Comparison of ENCODE assay signal across 15 cellular contexts in genomic region chr4:39544580-39545315, GRCh38. TPM values are rescaled to one million over a fixed set of nuclear protein-coding genes. Genes with fewer than 3 reads are reported as not detected.
DNase-seq lines count a peak whose midpoint lies in the region; ATAC-seq and TF ChIP-seq lines count a peak whose summit lies in the region.
"Had no signal": no experiment of that assay in that cellular context is flagged by ENCODE, and none has a peak within 500 bp of the region (broad histone marks: within the 10 kb centered on the region; RNA-seq: fewer than 3 reads in every experiment).

No MANE protein-coding gene starts in this region.

- no peak for ATAC-seq in HG02852 (IDR thresholded peaks at IDR 0.05; ENCODE audit: unreplicated experiment)
- no peak for ATAC-seq in GM19452 (IDR thresholded peaks at IDR 0.05; ENCODE audit: unreplicated experiment)

- no peak for TF ChIP-seq POLR2A in erythroblast (IDR thresholded peaks at IDR 0.05; ENCODE audit: low read length)

- no peak for TF ChIP-seq CTCF in astrocyte of the spinal cord (IDR thresholded peaks at IDR 0.05; ENCODE audit: low read depth, low read length)

- peak; percentile 45 for DNase-seq in GM03348 (ENCODE audit: low spot score)
- DNase-seq in NCI-H2081 treated with DMSO at 0.1 percent for 48 hours (lab: John Stamatoyannopoulos, UW): peak; percentile 31
- peak; percentile 18 for DNase-seq in astrocyte of the spinal cord (ENCODE audit: low read depth, low spot score)
- peak; percentile 80 for DNase-seq in pons (ENCODE audit: low spot score)
- DNase-seq in erythroblast (lab: John Stamatoyannopoulos, UW): no peak
- no peak for DNase-seq in SK-N-DZ (ENCODE audit: low spot score)
- DNase-seq: activated naive CD4-positive, alpha-beta T cell treated with anti-CD3 and anti-CD28 coated beads, Interleukin-2, amount 50 U/mL, for 16 hours; glutamatergic neuron; kidney glomerular epithelial cell; NCI-H1694 treated with DMSO at 0.1 percent for 48 hours; stimulated activated CD4-positive, alpha-beta T cell treated with anti-CD3 and anti-CD28 coated beads, Interleukin-2, amount 100 ng/mL, for 24 hours; WERI-Rb-1 had no signal

- in situ Hi-C loops in astrocyte of the spinal cord (cut with HindIII; ENCODE audit: low sequenced_read_pairs): no loop called here

- H3K4me3 ChIP-seq in astrocyte of the spinal cord (ENCODE audit: low read depth, low read length): no peak overlapping the region
- H3K4me3 ChIP-seq: SK-N-MC had no signal

RNA-seq across cellular contexts. Expression of gene UGDH, which starts 17.5 kb away (rescaled TPM):
- 18.6 and 27.2 TPM in 2 replicates for polyA plus RNA-seq in SK-N-DZ (2014; cell fraction: cytosol; rRNA removed)
- polyA plus RNA-seq in SK-N-DZ (2014; cell fraction: nucleus; rRNA removed): 6.6 and 10.3 TPM in 2 replicates

Comparison
In these comparisons a context has a peak if more than half of its experiments do, and no peak if none do; other contexts are left out.
1. DNase-seq: peak in GM03348 (single experiment), NCI-H2081 treated with DMSO at 0.1 percent for 48 hours (single experiment), astrocyte of the spinal cord (single experiment) and pons (single experiment); none in erythroblast (0 of 2) and SK-N-DZ (single experiment).